In genomic region chr14:88016768-88017167, GRCh38 we compare ENCODE assay signal across 18 cellular contexts.
"Had no signal": no experiment of that assay in that cellular context is flagged by ENCODE, and none has a peak within 500 bp of the region (broad histone marks: within the 10 kb centered on the region; RNA-seq: fewer than 3 reads in every experiment).

No MANE protein-coding gene starts in this region.

- H3K9me3 Mint-ChIP-seq: activated CD8-positive, alpha-beta T cell treated with anti-CD3 and anti-CD28 coated beads for 36 hours; stimulated activated memory B cell treated with anti-CD40 and anti-IgM and Interleukin-4, amounts not matched to agents 10 μg/mL and 1 μg/mL and 100 μg/mL, for 72 hours had no signal

- H3K4me1 ChIP-seq: body of pancreas, right lobe of liver, thyroid gland had no signal

- H3K27me3 Mint-ChIP-seq: activated CD8-positive, alpha-beta T cell treated with anti-CD3 and anti-CD28 coated beads for 36 hours; activated naive CD8-positive, alpha-beta T cell treated with anti-CD3 and anti-CD28 coated beads for 36 hours; stimulated activated memory B cell treated with anti-CD40 and anti-IgM and Interleukin-4, amounts not matched to agents 10 μg/mL and 1 μg/mL and 100 μg/mL, for 72 hours had no signal

- DNase-seq: activated CD8-positive, alpha-beta T cell treated with anti-CD3 and anti-CD28 coated beads for 36 hours; activated gamma-delta T cell treated with Interleukin-2 at 50 U/mL for 16 hours; activated naive CD8-positive, alpha-beta T cell treated with anti-CD3 and anti-CD28 coated beads for 36 hours; activated T-cell treated with anti-CD3 and anti-CD28 coated beads, Interleukin-2, amount 50 U/mL, for 48 hours; amygdala; body of pancreas; foreskin fibroblast; hypothalamus; kidney; left lung; ovary; right lobe of liver; stimulated activated CD4-positive, alpha-beta T cell treated with anti-CD3 and anti-CD28 coated beads, Interleukin-4, amount 100 ng/mL, for 24 hours; T-helper 2 cell; thyroid gland; WERI-Rb-1 had no signal

- ATAC-seq: activated CD8-positive, alpha-beta T cell treated with anti-CD3 and anti-CD28 coated beads for 36 hours; body of pancreas; stimulated activated memory B cell treated with anti-CD40 and anti-IgM and Interleukin-4, amounts not matched to agents 10 μg/mL and 1 μg/mL and 100 μg/mL, for 72 hours had no signal

- H3K4me3 Mint-ChIP-seq: activated CD8-positive, alpha-beta T cell treated with anti-CD3 and anti-CD28 coated beads for 36 hours; activated naive CD8-positive, alpha-beta T cell treated with anti-CD3 and anti-CD28 coated beads for 36 hours; stimulated activated memory B cell treated with anti-CD40 and anti-IgM and Interleukin-4, amounts not matched to agents 10 μg/mL and 1 μg/mL and 100 μg/mL, for 72 hours had no signal

- H3K9me3 ChIP-seq: body of pancreas, left lung, ovary, right lobe of liver, thyroid gland had no signal

- H3K36me3 ChIP-seq: ovary, right lobe of liver, thyroid gland, WERI-Rb-1 had no signal

- H3K27ac ChIP-seq: epithelial cell of prostate, ovary, right lobe of liver, thyroid gland, WERI-Rb-1 had no signal

- H3K27ac Mint-ChIP-seq: activated CD8-positive, alpha-beta T cell treated with anti-CD3 and anti-CD28 coated beads for 36 hours; activated naive CD8-positive, alpha-beta T cell treated with anti-CD3 and anti-CD28 coated beads for 36 hours; stimulated activated memory B cell treated with anti-CD40 and anti-IgM and Interleukin-4, amounts not matched to agents 10 μg/mL and 1 μg/mL and 100 μg/mL, for 72 hours had no signal

- H3K4me3 ChIP-seq: body of pancreas, left lung, ovary, right lobe of liver, thyroid gland had no signal

- H3K27me3 ChIP-seq: body of pancreas, left lung, ovary, right lobe of liver, thyroid gland had no signal
